16 cellular contexts compared by ENCODE assay signal in the genomic region with DNA sequence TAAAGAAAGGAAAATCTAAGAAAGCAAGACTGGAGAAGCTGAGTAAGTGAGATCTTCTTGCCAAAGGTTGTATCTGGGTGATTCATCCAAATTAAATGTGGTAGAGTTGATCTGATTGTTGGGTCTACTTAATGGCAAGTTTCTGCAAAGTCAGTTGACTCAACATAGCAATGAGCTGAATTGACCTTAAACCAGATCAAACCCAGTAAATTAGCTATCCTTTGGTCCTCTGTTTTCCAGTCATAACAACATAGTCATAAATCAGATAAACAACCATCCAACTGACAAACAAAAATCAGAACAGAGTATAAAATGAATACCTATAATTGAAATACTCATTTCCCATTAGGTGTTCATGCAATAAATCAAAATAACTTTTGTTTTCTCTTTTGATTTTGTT.
A peak's percentile ranks its signal among the peaks of the same experiment; 100 is the strongest.
DNase-seq lines count a peak whose midpoint lies in the region; ATAC-seq and TF ChIP-seq lines count a peak whose summit lies in the region.
"Had no signal": no experiment of that assay in that cellular context is flagged by ENCODE, and none has a peak within 500 bp of the region (broad histone marks: within the 10 kb centered on the region; RNA-seq: fewer than 3 reads in every experiment).

No MANE protein-coding gene starts in this region.

- TF ChIP-seq CTCF in osteoblast (IDR thresholded peaks at IDR 0.05; ENCODE audit: extremely low read depth, low read depth, low read length), result no peak
- TF ChIP-seq CTCF in upper lobe of right lung (IDR thresholded peaks at IDR 0.05), result no peak

- no peaks in the 10 kb centered on the region for H3K4me1 ChIP-seq in osteoblast (ENCODE audit: insufficient read depth, low read length)
- H3K4me1 ChIP-seq in upper lobe of right lung, result no peaks in the 10 kb centered on the region
- H3K4me1 ChIP-seq: SJCRH30 had no signal

- no peak overlapping the region for H2AFZ ChIP-seq in osteoblast (ENCODE audit: low read length)

- no peaks in the 10 kb centered on the region for H3K79me2 ChIP-seq in osteoblast (ENCODE audit: insufficient read depth, low read length)

- H4K20me1 ChIP-seq in osteoblast (ENCODE audit: insufficient read depth, low read length), result no peaks in the 10 kb centered on the region

- ATAC-seq in esophagus mucosa (peak; percentile 85), upper lobe of right lung (no peak)
- ATAC-seq: HCT116 had no signal

- H3K27me3 ChIP-seq in osteoblast (ENCODE audit: insufficient read depth, low read length) (no peaks in the 10 kb centered on the region), upper lobe of right lung (no peaks in the 10 kb centered on the region)
- H3K27me3 ChIP-seq: SJCRH30 had no signal

- H3K27ac ChIP-seq in osteoblast (ENCODE audit: low read depth, low read length), result no peak overlapping the region
- H3K27ac ChIP-seq in upper lobe of right lung, result no peak overlapping the region
- H3K27ac ChIP-seq: KMS-11, SJCRH30 had no signal

- DNase-seq in EL, result peak; percentile 57
- DNase-seq in RPMI7951 (ENCODE audit: low read depth), result peak; percentile 76
- DNase-seq in osteoblast (ENCODE audit: insufficient read length, low spot score, missing footprints), result peak; percentile 62
- DNase-seq in posterior vena cava (ENCODE audit: low spot score), result no peak
- no peak for DNase-seq in cerebellum (ENCODE audit: low spot score)
- no peak for DNase-seq in NCI-H2196 (lab: John Stamatoyannopoulos, UW; ENCODE audit: unreplicated experiment)
- no peak for DNase-seq in upper lobe of right lung
- DNase-seq: activated CD4-positive, alpha-beta memory T cell treated with anti-CD3 and anti-CD28 coated beads for 36 hours; immature natural killer cell; NCI-H1417; NCI-H2227 treated with DMSO at 0.1 percent for 48 hours; SJCRH30; stimulated activated naive CD4-positive, alpha-beta T cell had no signal

- H3K36me3 ChIP-seq in osteoblast (ENCODE audit: insufficient read depth, low read length) (no peaks in the 10 kb centered on the region), upper lobe of right lung (no peaks in the 10 kb centered on the region)
- H3K36me3 ChIP-seq: SJCRH30 had no signal

- no peak overlapping the region for H3K4me2 ChIP-seq in osteoblast (ENCODE audit: insufficient read depth, low read length)
- H3K4me2 ChIP-seq: KMS-11 had no signal

- intact Hi-C loops in posterior vena cava (cut with DNase I), result no loop called here
- intact Hi-C loops in upper lobe of right lung (cut with DNase I), result no loop called here

- no peak overlapping the region for H3K4me3 ChIP-seq in osteoblast (ENCODE audit: insufficient read depth, low read length)
- H3K4me3 ChIP-seq in upper lobe of right lung, result no peak overlapping the region
- H3K4me3 ChIP-seq: SJCRH30 had no signal

- H3K9me3 ChIP-seq in osteoblast (ENCODE audit: low read depth, low read length) (no peaks in the 10 kb centered on the region), upper lobe of right lung (no peaks in the 10 kb centered on the region)
- H3K9me3 ChIP-seq: SJCRH30 had no signal

Comparison
In these comparisons a context has a peak if more than half of its experiments do, and no peak if none do; other contexts are left out.
1. DNase-seq: peak in EL (single experiment), RPMI7951 (single experiment) and osteoblast (single experiment); none in posterior vena cava (single experiment), cerebellum (single experiment), NCI-H2196 (single experiment) and upper lobe of right lung (single experiment).